In genomic region chr9:90878562-90878961, GRCh38 we compare ENCODE assay signal across 20 cellular contexts.
DNase-seq lines count a peak whose midpoint lies in the region; ATAC-seq and TF ChIP-seq lines count a peak whose summit lies in the region.
"Had no signal": no experiment of that assay in that cellular context is flagged by ENCODE, and none has a peak within 500 bp of the region (broad histone marks: within the 10 kb centered on the region; RNA-seq: fewer than 3 reads in every experiment).

No MANE protein-coding gene starts in this region.

- TF ChIP-seq CTCF in RWPE1 (conservative IDR thresholded peaks at IDR 0.05; ENCODE audit: low read depth) (no peak), colonic mucosa (IDR thresholded peaks at IDR 0.05) (no peak)

- no peaks in the 10 kb centered on the region for H3K9me3 ChIP-seq in colonic mucosa
- H3K9me3 ChIP-seq: SJCRH30 had no signal

- intact Hi-C loops in colonic mucosa (cut with DNase I) = loop anchor here (10.0 kb wide), 1 partner anchor 1284 kb away; no protein-coding TSS in a partner anchor

- no peaks in the 10 kb centered on the region for H3K9me3 Mint-ChIP-seq in memory B cell

- H3K36me3 Mint-ChIP-seq in memory B cell = peaks cover 54% of the 10 kb centered on the region

- no peak for ATAC-seq in memory B cell (ENCODE audit: low read depth)
- ATAC-seq: HepG2, Panc1 had no signal

- CTCF ChIA-PET in RWPE1 (lab: Yijun Ruan, JAX) = interaction anchor here (0.6 kb wide), 1 partner anchor 543 kb away, joined by 4 read pairs; no protein-coding TSS in a partner anchor

- no peak overlapping the region for H3K9ac ChIP-seq in colonic mucosa (ENCODE audit: low read depth in 2 of 2, low read length in 2 of 2)

- H3K36me3 ChIP-seq in colonic mucosa = peaks cover 6% of the 10 kb centered on the region
- H3K36me3 ChIP-seq: SJCRH30 had no signal

- no peaks in the 10 kb centered on the region for H3K4me1 ChIP-seq in colonic mucosa
- H3K4me1 ChIP-seq: SJCRH30 had no signal

- peak overlapping the region; percentile 73 for H3K27ac Mint-ChIP-seq in memory B cell
- H3K27ac Mint-ChIP-seq: HFFc6 had no signal

- POLR2A ChIA-PET in RWPE1 (lab: Yijun Ruan, JAX; ENCODE audit: low non-redundant PET) = no interaction called here

- peak; percentile 1 for DNase-seq in activated CD8-positive, alpha-beta memory T cell treated with anti-CD3 and anti-CD28 coated beads for 24 hours
- DNase-seq in activated CD8-positive, alpha-beta memory T cell treated with anti-CD3 and anti-CD28 coated beads, Interleukin-2, amount 50 U/mL, for 48 hours = no peak
- peak; percentile 54 for DNase-seq in RWPE1 (ENCODE audit: low spot score)
- DNase-seq in memory B cell (ENCODE audit: low spot score in 2 of 2) = no peak
- no peak for DNase-seq in colonic mucosa
- DNase-seq in dermis blood vessel endothelial cell = no peak
- DNase-seq in iPS-NIHi11 (ENCODE audit: low spot score) = no peak
- no peak for DNase-seq in dedifferentiated amniotic fluid mesenchymal stem cell (ENCODE audit: extremely low spot score)
- DNase-seq: COR-L47, DMS153, HFFc6, MM.1S, NCI-H1417, NCI-H1930, NCI-H226, NCI-H69, SJCRH30 had no signal

- no peak overlapping the region for H3K4me3 ChIP-seq in colonic mucosa
- H3K4me3 ChIP-seq: SJCRH30 had no signal

- no peak overlapping the region for H3K4me3 Mint-ChIP-seq in memory B cell
- H3K4me3 Mint-ChIP-seq: CD14-positive monocyte, HFFc6 had no signal

- H3K27me3 ChIP-seq in colonic mucosa = no peaks in the 10 kb centered on the region
- H3K27me3 ChIP-seq: SJCRH30 had no signal

- H3K27me3 Mint-ChIP-seq in memory B cell = no peaks in the 10 kb centered on the region

- peaks cover 29% of the 10 kb centered on the region for H3K4me1 Mint-ChIP-seq in memory B cell
- H3K4me1 Mint-ChIP-seq: CD14-positive monocyte had no signal

- no peak overlapping the region for H3K27ac ChIP-seq in RWPE1
- H3K27ac ChIP-seq in colonic mucosa = no peak overlapping the region
- H3K27ac ChIP-seq: SJCRH30 had no signal

Comparison
In these comparisons a context has a peak if more than half of its experiments do, and no peak if none do; other contexts are left out.
1. DNase-seq: peak in activated CD8-positive, alpha-beta memory T cell treated with anti-CD3 and anti-CD28 coated beads for 24 hours (single experiment) and RWPE1 (single experiment); none in activated CD8-positive, alpha-beta memory T cell treated with anti-CD3 and anti-CD28 coated beads, Interleukin-2, amount 50 U/mL, for 48 hours (single experiment), memory B cell (0 of 2), colonic mucosa (single experiment), dermis blood vessel endothelial cell (single experiment), iPS-NIHi11 (single experiment) and dedifferentiated amniotic fluid mesenchymal stem cell (single experiment).